Comparison of ENCODE assay signal across 12 cellular contexts in genomic region chr13:28539625-28540286, GRCh38. TPM values are rescaled to one million over a fixed set of nuclear protein-coding genes. Genes with fewer than 3 reads are reported as not detected.
"Had no signal": no experiment of that assay in that cellular context is flagged by ENCODE, and none has a peak within 500 bp of the region (broad histone marks: within the 10 kb centered on the region; RNA-seq: fewer than 3 reads in every experiment).

No MANE protein-coding gene starts in this region.

- H3K36me3 Mint-ChIP-seq: immature natural killer cell had no signal

- H3K9me3 ChIP-seq: ascending aorta, transverse colon had no signal

- H3K4me3 ChIP-seq: ascending aorta, breast epithelium, heart left ventricle, transverse colon had no signal

- ATAC-seq: heart left ventricle; naive thymus-derived CD8-positive, alpha-beta T cell had no signal

- H3K36me3 ChIP-seq: ascending aorta, breast epithelium, heart left ventricle, transverse colon had no signal

- H3K27ac Mint-ChIP-seq: dendritic cell treated with granulocyte-macrophage colony-stimulating factor and Interleukin-4, amounts not matched to agents 40 ng/mL and 50 ng/mL, for 4 days; immature natural killer cell; naive thymus-derived CD8-positive, alpha-beta T cell had no signal

- H3K4me1 ChIP-seq: ascending aorta, breast epithelium, heart left ventricle, parathyroid adenoma, transverse colon had no signal

- H3K4me1 Mint-ChIP-seq: immature natural killer cell; naive thymus-derived CD8-positive, alpha-beta T cell had no signal

- FAIRE-seq: frontal cortex had no signal

- H3K27ac ChIP-seq: ascending aorta, breast epithelium, heart left ventricle, parathyroid adenoma, transverse colon had no signal

- DNase-seq: cerebellar nuclear complex; effector memory CD4-positive, alpha-beta T cell; heart left ventricle; immature natural killer cell; mesenchymal stem cell; naive thymus-derived CD8-positive, alpha-beta T cell; transverse colon had no signal

- H3K4me3 Mint-ChIP-seq: dendritic cell treated with granulocyte-macrophage colony-stimulating factor and Interleukin-4, amounts not matched to agents 40 ng/mL and 50 ng/mL, for 4 days; immature natural killer cell; naive thymus-derived CD8-positive, alpha-beta T cell had no signal

- H3K27me3 ChIP-seq: ascending aorta, breast epithelium, heart left ventricle had no signal

RNA-seq across cellular contexts. Expression of gene FLT1, which starts 44.8 kb away (rescaled TPM):
- polyA plus RNA-seq: immature natural killer cell had no signal
